8 cellular contexts compared by ENCODE assay signal in genomic region chr3:52455283-52456168, GRCh38. TPM values are rescaled to one million over a fixed set of nuclear protein-coding genes. Genes with fewer than 3 reads are reported as not detected.
DNase-seq lines count a peak whose midpoint lies in the region; ATAC-seq and TF ChIP-seq lines count a peak whose summit lies in the region.

TSS of gene NISCH (plus strand) at chr3:52455604. CDS start at chr3:52455642, 38 bp downstream.

- peak within 1 kb of the TSS; percentile 99 for H2AFZ ChIP-seq in DND-41 (ENCODE audit: low read depth, low read length)

- H3K79me2 ChIP-seq in DND-41 (ENCODE audit: insufficient read depth, low read length): peaks cover 44% of the 10 kb centered on the region

- 0 out of 2 replicates have a peak, but pooled peaks cover 7% of the 10 kb centered on the region for H4K20me1 ChIP-seq in DND-41 (ENCODE audit: insufficient read depth, low read length)

- peak within 1 kb of the TSS; percentile 85 for H3K4me2 ChIP-seq in DND-41 (ENCODE audit: insufficient read depth, low read length)

- peaks cover 33% of the 10 kb centered on the region for H3K36me3 ChIP-seq in DND-41 (ENCODE audit: insufficient read depth, low read length)
- peaks cover 20% of the 10 kb centered on the region for H3K36me3 ChIP-seq in suprapubic skin

- peaks cover 26% of the 10 kb centered on the region for H3K4me1 ChIP-seq in DND-41 (ENCODE audit: insufficient read depth, low read length)
- H3K4me1 ChIP-seq in suprapubic skin: peaks cover 47% of the 10 kb centered on the region

- WGBS in suprapubic skin: under 1% methylated on average over 23 of the region's 86 CpGs

- H3K27me3 ChIP-seq in DND-41 (ENCODE audit: insufficient read depth, low read length, poor library complexity) (no peaks in the 10 kb centered on the region), suprapubic skin (no peaks in the 10 kb centered on the region)

- ATAC-seq in DND-41 (ENCODE audit: insufficient read depth, low read depth) (peak; percentile 81), GM21529 (IDR thresholded peaks at IDR 0.05; ENCODE audit: unreplicated experiment) (peak; percentile 75)

- peak; percentile 94 for DNase-seq in DND-41
- DNase-seq in KG1 (lab: John Stamatoyannopoulos, UW): peak; percentile 73
- peak; percentile 62 for DNase-seq in SK-N-DZ (ENCODE audit: low spot score)
- DNase-seq in activated naive CD4-positive, alpha-beta T cell treated with Interleukin-2 at 50 U/mL for 16 hours: peak; percentile 97
- peak; percentile 96 for DNase-seq in germinal center (ENCODE audit: low spot score)
- peak; percentile 79 for DNase-seq in occipital lobe (lab: John Stamatoyannopoulos, UW)
- peak; percentile 93 to 94 for DNase-seq in suprapubic skin (ENCODE audit: low spot score in 2 of 2)

- TF ChIP-seq EP300 in suprapubic skin (IDR thresholded peaks at IDR 0.05): no peak

- no peak for TF ChIP-seq CTCF in DND-41 (IDR thresholded peaks at IDR 0.05; ENCODE audit: borderline replicate concordance, extremely low read depth, low read length, poor library complexity, severe bottlenecking)
- no peak for TF ChIP-seq CTCF in suprapubic skin (IDR thresholded peaks at IDR 0.05)

- H3K9ac ChIP-seq in DND-41 (ENCODE audit: low read depth, low read length): peak within 1 kb of the TSS; percentile 97

- H3K4me3 ChIP-seq in DND-41 (ENCODE audit: low read depth in 1 of 2, low read length in 2 of 2): peak within 1 kb of the TSS; percentile 94 to 96
- H3K4me3 ChIP-seq in suprapubic skin: peak within 1 kb of the TSS; percentile 88

- H3K9me3 ChIP-seq in DND-41 (ENCODE audit: insufficient read depth, low read length, severe bottlenecking) (no peaks in the 10 kb centered on the region), suprapubic skin (no peaks in the 10 kb centered on the region)

- no peak for TF ChIP-seq POLR2A in suprapubic skin (IDR thresholded peaks at IDR 0.05)

- H3K27ac ChIP-seq in DND-41 (ENCODE audit: low read length) (peak within 1 kb of the TSS; percentile 96), suprapubic skin (peak within 1 kb of the TSS; percentile 94)

RNA-seq across cellular contexts. Expression of gene NISCH, which starts in this region (rescaled TPM):
- 28.0 and 49.3 TPM in 2 replicates for polyA plus RNA-seq in SK-N-DZ (2014; cell fraction: cytosol; rRNA removed)
- 168 and 213 TPM in 2 replicates for polyA plus RNA-seq in SK-N-DZ (2014; cell fraction: nucleus; rRNA removed)
- total RNA-seq in occipital lobe (71.4 TPM), suprapubic skin (100 to 1,000 TPM in 2 of 4 donors, 10 to 100 TPM in 2; 68.7 to 298 (median 94.6) TPM)

Comparison
In these comparisons a context has a peak if more than half of its experiments do, and no peak if none do; other contexts are left out.
1. Peak in every context shown above with its lines: DNase-seq, ATAC-seq, H3K4me3 ChIP-seq and H3K27ac ChIP-seq.